Comparison of ENCODE assay signal across 8 cellular contexts in genomic region chr6:113909224-113909856, GRCh38. TPM values are rescaled to one million over a fixed set of nuclear protein-coding genes. Genes with fewer than 3 reads are reported as not detected.
DNase-seq lines count a peak whose midpoint lies in the region; ATAC-seq, FAIRE-seq and TF ChIP-seq lines count a peak whose summit lies in the region.

No MANE protein-coding gene starts in this region.

- DNase-seq in AG08396 (ENCODE audit: low spot score): peak; percentile 58
- peak; percentile 14 for DNase-seq in GM18507 (ENCODE audit: extremely low spot score, insufficient read length, low read depth)
- DNase-seq in HT1080 (ENCODE audit: low read depth): peak; percentile 44
- peak; percentile 66 for DNase-seq in NCI-H774 (lab: John Stamatoyannopoulos, UW)
- no peak for DNase-seq in breast epithelium (ENCODE audit: low spot score in 2 of 2)
- no peak for DNase-seq in effector memory CD4-positive, alpha-beta T cell

- TF ChIP-seq RAD21 in liver (IDR thresholded peaks at IDR 0.05): peak; percentile 78 to 80

- H3K36me3 ChIP-seq in breast epithelium (no peaks in the 10 kb centered on the region), liver (ENCODE audit: control insufficient read depth in 4 of 4, insufficient read depth in 3 of 4, low read depth in 1 of 4, low read length in 3 of 4) (no peaks in the 10 kb centered on the region)
- H3K36me3 ChIP-seq in effector memory CD4-positive, alpha-beta T cell (ENCODE audit: control insufficient read depth, insufficient read depth, low read length): no peaks in the 10 kb centered on the region

- intact Hi-C loops in breast epithelium (cut with DNase I; ENCODE audit: low total_unique reads): no loop called here

- H3K4me3 ChIP-seq in breast epithelium (no peak overlapping the region), liver (ENCODE audit: low read depth in 1 of 3, low read length in 3 of 3) (no peak overlapping the region)
- no peak overlapping the region for H3K4me3 ChIP-seq in effector memory CD4-positive, alpha-beta T cell (ENCODE audit: insufficient read depth, low read depth, low read length, poor library complexity, severe bottlenecking)

- peak; percentile 80 for FAIRE-seq in GM18507 (lab: Jason Lieb, UNC)

- no peaks in the 10 kb centered on the region for H3K9me3 ChIP-seq in breast epithelium
- no peaks in the 10 kb centered on the region for H3K9me3 ChIP-seq in liver (ENCODE audit: control insufficient read depth in 4 of 4, low read length in 3 of 4)
- H3K9me3 ChIP-seq in effector memory CD4-positive, alpha-beta T cell (ENCODE audit: control insufficient read depth, low read length): no peaks in the 10 kb centered on the region

- H3K27ac ChIP-seq in breast epithelium: no peak overlapping the region
- no peak overlapping the region for H3K27ac ChIP-seq in liver (ENCODE audit: low read depth in 1 of 2, low read length in 2 of 2)
- no peak overlapping the region for H3K27ac ChIP-seq in effector memory CD4-positive, alpha-beta T cell (ENCODE audit: insufficient read depth, low read length, poor library complexity, severe bottlenecking)

- no peaks in the 10 kb centered on the region for H3K27me3 ChIP-seq in breast epithelium
- H3K27me3 ChIP-seq in liver (ENCODE audit: control insufficient read depth in 4 of 4, insufficient read depth in 4 of 4, low read length in 3 of 4): no peaks in the 10 kb centered on the region
- no peaks in the 10 kb centered on the region for H3K27me3 ChIP-seq in effector memory CD4-positive, alpha-beta T cell (replicated peaks; ENCODE audit: control insufficient read depth, insufficient read depth, low read length, poor library complexity, severe bottlenecking)

- H3K4me1 ChIP-seq in breast epithelium (no peaks in the 10 kb centered on the region), liver (ENCODE audit: control insufficient read depth in 4 of 4, insufficient read depth in 4 of 4, low read length in 3 of 4) (peaks cover 2 to 11% (median 6%) of the 10 kb centered on the region in 4 donors)
- no peaks in the 10 kb centered on the region for H3K4me1 ChIP-seq in effector memory CD4-positive, alpha-beta T cell (ENCODE audit: control insufficient read depth, insufficient read depth, low read length, poor library complexity, severe bottlenecking)

- no peak for ATAC-seq in HG02884 (IDR thresholded peaks at IDR 0.05; ENCODE audit: unreplicated experiment)

- TF ChIP-seq CTCF in breast epithelium (IDR thresholded peaks at IDR 0.05) (peak; percentile 51 to 69 (median 52)), liver (IDR thresholded peaks at IDR 0.05; ENCODE audit: low read depth, low read length, missing input control) (peak; percentile 54)

- WGBS in liver: 18% methylated on average over 6 of the region's 6 CpGs

- no peak overlapping the region for H3K9ac ChIP-seq in liver (ENCODE audit: low read depth in 1 of 2, low read length in 2 of 2)

- no peak for TF ChIP-seq POLR2A in breast epithelium (IDR thresholded peaks at IDR 0.05)

TF ChIP-seq in liver, 16 proteins besides CTCF, POLR2A, EP300 and RAD21:
- no peak for TF ChIP-seq JUND (IDR thresholded peaks at IDR 0.05)
- no peak for TF ChIP-seq GABPA (IDR thresholded peaks at IDR 0.05 in 1 of 2, conservative IDR thresholded peaks at IDR 0.05 in 1 of 2)
- no peak for TF ChIP-seq HNF4G (IDR thresholded peaks at IDR 0.05)
- no peak for TF ChIP-seq SP1 (IDR thresholded peaks at IDR 0.05)
- no peak for TF ChIP-seq MAX (IDR thresholded peaks at IDR 0.05)
- no peak for TF ChIP-seq HNF4A (conservative IDR thresholded peaks at IDR 0.05)
- TF ChIP-seq FOXA1 (IDR thresholded peaks at IDR 0.05): no peak
- TF ChIP-seq NR2F2 (IDR thresholded peaks at IDR 0.05): no peak
- TF ChIP-seq ATF3 (IDR thresholded peaks at IDR 0.05): no peak
- no peak for TF ChIP-seq ZBTB33 (IDR thresholded peaks at IDR 0.05)
- no peak for TF ChIP-seq RXRA (IDR thresholded peaks at IDR 0.05)

RNA-seq across cellular contexts. Expression of gene MARCKS, which starts 52.2 kb away (rescaled TPM):
- total RNA-seq in HT1080 (2014; rRNA removed; shearing (Covaris generic)): 0.08 TPM in 1 of 2 replicates, not detected in the other
- 0.02 and 0.06 TPM in 2 replicates for polyA plus RNA-seq in HT1080 (2015; cell fraction: cytosol; rRNA removed)
- 0.06 and 0.17 TPM in 2 replicates for polyA plus RNA-seq in HT1080 (2015; cell fraction: nucleus; rRNA removed)
- 10 to 100 TPM; 19.8 to 54.4 (median 50.8) TPM for total RNA-seq in breast epithelium
- total RNA-seq in liver: 10 to 100 TPM in 1 of 2 donors, 1 to 10 TPM in 1; 3.6 to 31.6 TPM
- 1 to 10 TPM; 5.1 to 6.6 TPM for polyA plus RNA-seq in liver

Comparison
In these comparisons a context has a peak if more than half of its experiments do, and no peak if none do; other contexts are left out.
1. DNase-seq: peak in AG08396 (single experiment), GM18507 (single experiment), HT1080 (single experiment) and NCI-H774 (single experiment); none in breast epithelium (0 of 2) and effector memory CD4-positive, alpha-beta T cell (0 of 3).